In genomic region chr22:22848364-22848866, GRCh38 we compare ENCODE assay signal across 8 cellular contexts. TPM values are rescaled to one million over a fixed set of nuclear protein-coding genes. Genes with fewer than 3 reads are reported as not detected.
A peak's percentile ranks its signal among the peaks of the same experiment; 100 is the strongest.
DNase-seq lines count a peak whose midpoint lies in the region; ATAC-seq, FAIRE-seq and TF ChIP-seq lines count a peak whose summit lies in the region.

No MANE protein-coding gene starts in this region.

- H3K36me3 Mint-ChIP-seq in CD4-positive, CD25-positive, alpha-beta regulatory T cell = no peaks in the 10 kb centered on the region
- no peaks in the 10 kb centered on the region for H3K36me3 Mint-ChIP-seq in activated naive CD8-positive, alpha-beta T cell treated with anti-CD3 and anti-CD28 coated beads, Interleukin-2, amount 50 U/mL, for 24 hours (ENCODE audit: low read depth)

- no peak overlapping the region for H3K4me2 ChIP-seq in SK-N-SH
- no peak overlapping the region for H3K4me2 ChIP-seq in hepatocyte

- H3K27me3 Mint-ChIP-seq in CD4-positive, CD25-positive, alpha-beta regulatory T cell = peaks cover 32% of the 10 kb centered on the region
- H3K27me3 Mint-ChIP-seq in activated naive CD8-positive, alpha-beta T cell treated with anti-CD3 and anti-CD28 coated beads, Interleukin-2, amount 50 U/mL, for 24 hours = no peaks in the 10 kb centered on the region

- no peak overlapping the region for H3K4me3 Mint-ChIP-seq in CD4-positive, CD25-positive, alpha-beta regulatory T cell
- no peak overlapping the region for H3K4me3 Mint-ChIP-seq in activated naive CD8-positive, alpha-beta T cell treated with anti-CD3 and anti-CD28 coated beads, Interleukin-2, amount 50 U/mL, for 24 hours

- no peaks in the 10 kb centered on the region for H3F3A ChIP-seq in SK-N-SH (replicated peaks; ENCODE audit: insufficient read depth)

- CTCF ChIA-PET in SK-N-SH (lab: Yijun Ruan, JAX) = interaction anchor here (0.7 to 15.0 kb wide), 51 partner anchors 9 to 384 kb away, joined by 3 to 344 read pairs (median 4); partner anchors contain the start of gene IGLL5

- H2AFZ ChIP-seq in SK-N-SH (ENCODE audit: low read depth) (no peak overlapping the region), hepatocyte (no peak overlapping the region)

- peak; percentile 93 for TF ChIP-seq CTCF in SK-N-SH (IDR thresholded peaks at IDR 0.05)
- peak; percentile 91 for TF ChIP-seq CTCF in hepatocyte (IDR thresholded peaks at IDR 0.05; ENCODE audit: poor library complexity)

- H3K4me1 Mint-ChIP-seq in CD4-positive, CD25-positive, alpha-beta regulatory T cell = peaks cover 21 to 47% (median 27%) of the 10 kb centered on the region in 4 donors
- H3K4me1 Mint-ChIP-seq in activated naive CD8-positive, alpha-beta T cell treated with anti-CD3 and anti-CD28 coated beads, Interleukin-2, amount 50 U/mL, for 24 hours = peaks cover 17% of the 10 kb centered on the region

- H3K27ac Mint-ChIP-seq in CD4-positive, CD25-positive, alpha-beta regulatory T cell = peak overlapping the region in 1 of 3 donors; percentile 75
- H3K27ac Mint-ChIP-seq in activated naive CD8-positive, alpha-beta T cell treated with anti-CD3 and anti-CD28 coated beads, Interleukin-2, amount 50 U/mL, for 24 hours = no peak overlapping the region

- no peak overlapping the region for H3K9ac ChIP-seq in SK-N-SH

- FAIRE-seq in small intestine (lab: Jason Lieb, UNC) = no peak

- peaks cover 10% of the 10 kb centered on the region for H3K4me1 ChIP-seq in CD4-positive, CD25-positive, alpha-beta regulatory T cell (ENCODE audit: control insufficient read depth, insufficient read depth, low read length, poor library complexity, severe bottlenecking)
- no peaks in the 10 kb centered on the region for H3K4me1 ChIP-seq in SK-N-SH (ENCODE audit: control insufficient read depth in 1 of 2, insufficient read depth in 2 of 2, low read depth in 1 of 2, low read length in 1 of 2)
- H3K4me1 ChIP-seq in hepatocyte (ENCODE audit: insufficient read depth) = no peaks in the 10 kb centered on the region
- H3K4me1 ChIP-seq in small intestine (ENCODE audit: control insufficient read depth in 2 of 2, insufficient read depth in 1 of 2, low read depth in 1 of 2, low read length in 1 of 2) = no peaks in the 10 kb centered on the region

- TF ChIP-seq EP300 in SK-N-SH (IDR thresholded peaks at IDR 0.05; ENCODE audit: borderline replicate concordance in 1 of 2, low read depth in 1 of 2, low read length in 1 of 2) = no peak

- H3K9me3 ChIP-seq in CD4-positive, CD25-positive, alpha-beta regulatory T cell (ENCODE audit: control insufficient read depth in 2 of 2, low read length in 2 of 2) = no peaks in the 10 kb centered on the region
- H3K9me3 ChIP-seq in SK-N-SH (no peaks in the 10 kb centered on the region), hepatocyte (ENCODE audit: low read depth) (no peaks in the 10 kb centered on the region), small intestine (ENCODE audit: control insufficient read depth, low read depth) (no peaks in the 10 kb centered on the region)

- TF ChIP-seq RAD21 in SK-N-SH (IDR thresholded peaks at IDR 0.05; ENCODE audit: low read length) = peak; percentile 78

- H3K79me2 ChIP-seq in SK-N-SH (ENCODE audit: insufficient read depth) (no peaks in the 10 kb centered on the region), hepatocyte (no peaks in the 10 kb centered on the region)

- no peak overlapping the region for H3K27ac ChIP-seq in CD4-positive, CD25-positive, alpha-beta regulatory T cell (ENCODE audit: insufficient read depth, low read length, poor library complexity, severe bottlenecking)
- H3K27ac ChIP-seq in SK-N-SH (ENCODE audit: low read depth in 2 of 2, low read length in 1 of 2) (no peak overlapping the region), hepatocyte (no peak overlapping the region), small intestine (ENCODE audit: low read depth in 1 of 2, low read length in 1 of 2) (no peak overlapping the region)

- peak; percentile 42 to 69 (median 57) for DNase-seq in CD4-positive, CD25-positive, alpha-beta regulatory T cell
- DNase-seq in SK-N-SH (peak; percentile 63), hepatocyte (ENCODE audit: low spot score) (peak; percentile 87), small intestine (peak; percentile 76)
- peak; percentile 79 for DNase-seq in activated naive CD8-positive, alpha-beta T cell treated with anti-CD3 and anti-CD28 coated beads, Interleukin-2, amount 50 U/mL, for 24 hours

- WGBS in SK-N-SH (ENCODE audit: low lambda C conversion rate) = 33% methylated on average over 1 of the region's 5 CpGs
- 33% methylated on average over 5 of the region's 5 CpGs for WGBS in hepatocyte (ENCODE audit: low lambda C conversion rate, missing lambda C conversion rate)
- WGBS in small intestine, 3 donors = 24 to 28% (median 25%) methylated on average over 5 of the region's 5 CpGs

- peak in 1 of 2 donors; percentile 70 for ATAC-seq in CD4-positive, CD25-positive, alpha-beta regulatory T cell (ENCODE audit: low read depth in 2 of 2)
- ATAC-seq in HG02885 (IDR thresholded peaks at IDR 0.05; ENCODE audit: poor library complexity, unreplicated experiment) = peak; percentile 55
- peak; percentile 89 for ATAC-seq in activated naive CD8-positive, alpha-beta T cell treated with anti-CD3 and anti-CD28 coated beads, Interleukin-2, amount 50 U/mL, for 24 hours
- ATAC-seq in GM21390 (IDR thresholded peaks at IDR 0.05; ENCODE audit: unreplicated experiment) = no peak
- ATAC-seq in GM18498 (IDR thresholded peaks at IDR 0.05; ENCODE audit: unreplicated experiment) = no peak

- H4K20me1 ChIP-seq in SK-N-SH (ENCODE audit: insufficient read depth) = no peaks in the 10 kb centered on the region
- no peaks in the 10 kb centered on the region for H4K20me1 ChIP-seq in hepatocyte (ENCODE audit: insufficient read depth, poor library complexity, severe bottlenecking)

- peaks cover 3% of the 10 kb centered on the region for H3K27me3 ChIP-seq in CD4-positive, CD25-positive, alpha-beta regulatory T cell (ENCODE audit: control insufficient read depth, insufficient read depth, low read length)
- H3K27me3 ChIP-seq in SK-N-SH (ENCODE audit: insufficient read depth) (no peaks in the 10 kb centered on the region; the same call in 1 of the 2 replicates), hepatocyte (peaks cover 22% of the 10 kb centered on the region), small intestine (ENCODE audit: control insufficient read depth in 2 of 2, insufficient read depth in 2 of 2, low read length in 2 of 2) (no peaks in the 10 kb centered on the region)

- no peaks in the 10 kb centered on the region for H3K9me3 Mint-ChIP-seq in CD4-positive, CD25-positive, alpha-beta regulatory T cell
- no peaks in the 10 kb centered on the region for H3K9me3 Mint-ChIP-seq in activated naive CD8-positive, alpha-beta T cell treated with anti-CD3 and anti-CD28 coated beads, Interleukin-2, amount 50 U/mL, for 24 hours

- POLR2A ChIA-PET in SK-N-SH (lab: Yijun Ruan, JAX) = interaction anchor here (0.5 kb wide), 1 partner anchor 29 kb away, joined by 4 read pairs; no protein-coding TSS in a partner anchor

- no peaks in the 10 kb centered on the region for H3K9me2 ChIP-seq in SK-N-SH
- H3K9me2 ChIP-seq in hepatocyte (replicated peaks; ENCODE audit: insufficient read depth) = no peaks in the 10 kb centered on the region

- no peak overlapping the region for H3K4me3 ChIP-seq in CD4-positive, CD25-positive, alpha-beta regulatory T cell (ENCODE audit: low read depth, low read length)
- peak overlapping the region in 1 of 2 experiments; percentile 31; a peak in 1 of 4 replicates for H3K4me3 ChIP-seq in SK-N-SH (ENCODE audit: low read depth in 2 of 2, low read length in 1 of 2)
- H3K4me3 ChIP-seq in hepatocyte = no peak overlapping the region
- no peak overlapping the region for H3K4me3 ChIP-seq in small intestine (ENCODE audit: low read depth in 1 of 2, low read length in 2 of 2)

- no peaks in the 10 kb centered on the region for H3K36me3 ChIP-seq in CD4-positive, CD25-positive, alpha-beta regulatory T cell (ENCODE audit: control insufficient read depth, insufficient read depth, low read length)
- H3K36me3 ChIP-seq in SK-N-SH (replicated peaks in 1 of 2; ENCODE audit: control insufficient read depth in 1 of 2, insufficient read depth in 2 of 2, low read length in 1 of 2) (no peaks in the 10 kb centered on the region), hepatocyte (replicated peaks; ENCODE audit: insufficient read depth, low read depth) (no peaks in the 10 kb centered on the region), small intestine (ENCODE audit: control insufficient read depth in 2 of 2, insufficient read depth in 2 of 2, low read length in 2 of 2) (no peaks in the 10 kb centered on the region)

TF ChIP-seq in SK-N-SH, 30 proteins besides CTCF, POLR2A, EP300 and RAD21:
- TF ChIP-seq SMC3 (IDR thresholded peaks at IDR 0.05; ENCODE audit: low read depth, low read length) (peak; percentile 79), PBX3 (IDR thresholded peaks at IDR 0.05) (no peak)
- TF ChIP-seq, protein P1, sequence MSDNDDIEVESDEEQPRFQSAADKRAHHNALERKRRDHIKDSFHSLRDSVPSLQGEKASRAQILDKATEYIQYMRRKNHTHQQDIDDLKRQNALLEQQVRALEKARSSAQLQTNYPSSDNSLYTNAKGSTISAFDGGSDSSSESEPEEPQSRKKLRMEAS (IDR thresholded peaks at IDR 0.05; ENCODE audit: low read depth) = no peak

RNA-seq across cellular contexts. Expression of gene IGLL5, which starts 39.2 kb away (rescaled TPM):
- total RNA-seq in CD4-positive, CD25-positive, alpha-beta regulatory T cell = 0.39 TPM
- polyA plus RNA-seq in CD4-positive, CD25-positive, alpha-beta regulatory T cell = 1 to 10 TPM in 1 of 4 donors, under 1 TPM in 1, not detected in 2; 0.27 to 1.4 TPM
- polyA plus RNA-seq in SK-N-SH (2012; rRNA removed) (not detected in 2 replicates), hepatocyte (not detected in 2 replicates), small intestine (100 to 1,000 TPM in 1 of 3 donors, 10 to 100 TPM in 1, 1 to 10 TPM in 1; 5.6 to 215 (median 24.6) TPM)
- not detected in 2 replicates for polyA plus RNA-seq in SK-N-SH (2012; cell fraction: cytosol; rRNA removed)
- not detected in 2 replicates for polyA plus RNA-seq in SK-N-SH (2012; cell fraction: nucleus; rRNA removed)
- total RNA-seq in hepatocyte = not detected in 2 replicates

Comparison
In these comparisons a context has a peak if more than half of its experiments do, and no peak if none do; other contexts are left out.
1. ATAC-seq: peak in HG02885 (single experiment) and activated naive CD8-positive, alpha-beta T cell treated with anti-CD3 and anti-CD28 coated beads, Interleukin-2, amount 50 U/mL, for 24 hours (single experiment); none in GM21390 (single experiment) and GM18498 (single experiment).
2. Peak in every context shown above with its lines, with median percentiles within 50 percentile points of each other: DNase-seq.